In the genomic region with DNA sequence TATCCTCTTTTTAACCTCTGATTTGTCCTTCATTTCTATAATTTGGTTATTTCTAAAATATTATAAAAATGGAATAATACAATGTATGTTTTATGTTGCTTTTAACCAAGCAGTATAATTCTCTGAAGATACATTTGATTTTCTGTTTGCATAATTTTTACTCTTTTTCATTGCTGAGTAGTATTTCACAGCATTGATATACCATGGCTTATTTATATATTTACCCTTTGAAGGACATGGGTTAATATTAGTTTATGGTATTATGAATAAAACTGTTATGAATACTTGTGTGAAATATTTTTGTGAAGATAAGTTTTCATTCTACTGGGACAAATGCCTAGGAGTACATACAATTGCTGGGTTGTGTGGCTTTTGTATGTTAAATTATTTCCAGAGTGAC, we compare ENCODE assay signal across 23 cellular contexts.
"Had no signal": no experiment of that assay in that cellular context is flagged by ENCODE, and none has a peak within 500 bp of the region (broad histone marks: within the 10 kb centered on the region; RNA-seq: fewer than 3 reads in every experiment).

No MANE protein-coding gene starts in this region.

- H3K4me1 ChIP-seq: colonic mucosa, esophagus muscularis mucosa, esophagus squamous epithelium, foreskin keratinocyte, gastrocnemius medialis, gastroesophageal sphincter, heart left ventricle, heart right ventricle had no signal

- H3K9me3 ChIP-seq: colonic mucosa, gastrocnemius medialis had no signal

- ATAC-seq: effector memory CD8-positive, alpha-beta T cell; esophagus mucosa; foreskin keratinocyte; gastrocnemius medialis; gastroesophageal sphincter; heart left ventricle; heart right ventricle had no signal

- H3K4me3 ChIP-seq: colonic mucosa, coronary artery, dorsolateral prefrontal cortex, esophagus muscularis mucosa, esophagus squamous epithelium, gastrocnemius medialis, gastroesophageal sphincter, heart left ventricle, heart right ventricle had no signal

- H3K27ac ChIP-seq: colonic mucosa, coronary artery, dorsolateral prefrontal cortex, epithelial cell of prostate, esophagus muscularis mucosa, esophagus squamous epithelium, foreskin keratinocyte, gastrocnemius medialis, gastroesophageal sphincter, heart left ventricle, heart right ventricle had no signal

- DNase-seq: colonic mucosa; cortex of kidney; dermis blood vessel endothelial cell; dorsolateral prefrontal cortex; effector CD4-positive, alpha-beta T cell; effector CD8-positive, alpha-beta T cell; effector memory CD4-positive, alpha-beta T cell; effector memory CD8-positive, alpha-beta T cell; endodermal cell; erythroblast; esophagus squamous epithelium; foreskin fibroblast; gastrocnemius medialis; glutamatergic neuron; head of caudate nucleus; heart left ventricle; heart right ventricle had no signal

- H3K27me3 ChIP-seq: colonic mucosa, dorsolateral prefrontal cortex, esophagus muscularis mucosa, esophagus squamous epithelium, foreskin keratinocyte, gastrocnemius medialis, gastroesophageal sphincter, heart left ventricle, heart right ventricle had no signal

- H3K36me3 ChIP-seq: colonic mucosa, esophagus muscularis mucosa, esophagus squamous epithelium, gastrocnemius medialis, gastroesophageal sphincter, heart left ventricle, heart right ventricle had no signal
